1 cellular context compared by ENCODE assay signal in the genomic region with DNA sequence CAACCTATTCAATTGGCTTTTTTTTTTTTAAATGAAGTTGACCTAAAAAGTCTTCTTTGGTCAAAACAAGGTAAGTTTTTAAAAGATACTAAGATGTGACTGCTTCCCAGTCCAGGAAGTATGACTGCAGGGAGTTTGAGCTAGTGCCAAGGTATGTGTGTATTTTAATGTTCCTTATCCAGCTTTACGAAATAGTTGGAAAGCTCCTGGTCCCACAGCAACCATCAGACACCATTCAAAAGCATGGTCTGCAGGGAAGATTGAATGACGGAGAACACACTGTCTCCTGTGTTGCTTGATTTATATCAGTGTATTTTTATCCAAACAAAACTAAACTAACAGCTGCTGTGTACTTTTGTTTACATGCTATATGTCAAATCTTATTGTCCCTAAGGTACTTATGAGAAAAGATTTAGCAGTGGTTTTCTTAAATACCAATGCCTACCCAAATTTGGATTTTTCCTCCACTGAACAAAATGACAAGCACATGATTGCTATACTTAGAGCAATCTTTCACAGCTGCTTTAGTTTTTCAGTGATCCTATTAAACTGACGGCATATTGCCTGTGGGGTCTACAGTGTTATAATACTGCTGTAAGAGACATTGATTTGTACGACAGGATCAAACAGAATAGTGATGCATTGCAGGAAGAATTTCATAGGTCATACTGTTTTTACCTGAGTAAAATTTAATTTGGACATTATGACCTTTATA.
TF ChIP-seq lines count a peak whose summit lies in the region.

No MANE protein-coding gene starts in this region.

TF ChIP-seq in neural cell, 6 proteins besides CTCF, POLR2A, EP300 and RAD21 (continued from another document):
- TF ChIP-seq, protein P1, sequence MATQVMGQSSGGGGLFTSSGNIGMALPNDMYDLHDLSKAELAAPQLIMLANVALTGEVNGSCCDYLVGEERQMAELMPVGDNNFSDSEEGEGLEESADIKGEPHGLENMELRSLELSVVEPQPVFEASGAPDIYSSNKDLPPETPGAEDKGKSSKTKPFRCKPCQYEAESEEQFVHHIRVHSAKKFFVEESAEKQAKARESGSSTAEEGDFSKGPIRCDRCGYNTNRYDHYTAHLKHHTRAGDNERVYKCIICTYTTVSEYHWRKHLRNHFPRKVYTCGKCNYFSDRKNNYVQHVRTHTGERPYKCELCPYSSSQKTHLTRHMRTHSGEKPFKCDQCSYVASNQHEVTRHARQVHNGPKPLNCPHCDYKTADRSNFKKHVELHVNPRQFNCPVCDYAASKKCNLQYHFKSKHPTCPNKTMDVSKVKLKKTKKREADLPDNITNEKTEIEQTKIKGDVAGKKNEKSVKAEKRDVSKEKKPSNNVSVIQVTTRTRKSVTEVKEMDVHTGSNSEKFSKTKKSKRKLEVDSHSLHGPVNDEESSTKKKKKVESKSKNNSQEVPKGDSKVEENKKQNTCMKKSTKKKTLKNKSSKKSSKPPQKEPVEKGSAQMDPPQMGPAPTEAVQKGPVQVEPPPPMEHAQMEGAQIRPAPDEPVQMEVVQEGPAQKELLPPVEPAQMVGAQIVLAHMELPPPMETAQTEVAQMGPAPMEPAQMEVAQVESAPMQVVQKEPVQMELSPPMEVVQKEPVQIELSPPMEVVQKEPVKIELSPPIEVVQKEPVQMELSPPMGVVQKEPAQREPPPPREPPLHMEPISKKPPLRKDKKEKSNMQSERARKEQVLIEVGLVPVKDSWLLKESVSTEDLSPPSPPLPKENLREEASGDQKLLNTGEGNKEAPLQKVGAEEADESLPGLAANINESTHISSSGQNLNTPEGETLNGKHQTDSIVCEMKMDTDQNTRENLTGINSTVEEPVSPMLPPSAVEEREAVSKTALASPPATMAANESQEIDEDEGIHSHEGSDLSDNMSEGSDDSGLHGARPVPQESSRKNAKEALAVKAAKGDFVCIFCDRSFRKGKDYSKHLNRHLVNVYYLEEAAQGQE (IDR thresholded peaks at IDR 0.05; ENCODE audit: borderline replicate concordance) = no peak
- no peak for TF ChIP-seq TAF1 (IDR thresholded peaks at IDR 0.05; ENCODE audit: low read depth)
TF ChIP-seq in neural cell: peak in this region for 0.
